Comparison of ENCODE assay signal across 8 cellular contexts in genomic region chr9:130239741-130240241, GRCh38. TPM values are rescaled to one million over a fixed set of nuclear protein-coding genes. Genes with fewer than 3 reads are reported as not detected.
DNase-seq lines count a peak whose midpoint lies in the region; ATAC-seq and TF ChIP-seq lines count a peak whose summit lies in the region.

No MANE protein-coding gene starts in this region.

- intact Hi-C loops in mucosa of descending colon (cut with DNase I, micrococcal nuclease): loop anchor here (5.0 kb wide), 1 partner anchor 132 kb away; no protein-coding TSS in a partner anchor
- intact Hi-C loops in heart right ventricle (cut with DNase I): loop anchor here in 9 of 10 donors (5.0 to 10.0 kb wide), 5 partner anchors 103 to 357 kb away; no protein-coding TSS in a partner anchor

- H3K9me3 ChIP-seq in mucosa of descending colon: no peaks in the 10 kb centered on the region
- H3K9me3 ChIP-seq in heart right ventricle: no peaks in the 10 kb centered on the region

- H3K4me3 ChIP-seq in mucosa of descending colon (no peak overlapping the region), heart right ventricle (no peak overlapping the region)

- H3K4me1 Mint-ChIP-seq in progenitor cell of endocrine pancreas (ENCODE audit: low read depth): peaks cover 5% of the 10 kb centered on the region

- no peak overlapping the region for H3K27ac Mint-ChIP-seq in progenitor cell of endocrine pancreas

- ATAC-seq in GM18505 (IDR thresholded peaks at IDR 0.05; ENCODE audit: unreplicated experiment): peak; percentile 49
- peak; percentile 61 for ATAC-seq in HG02759 (IDR thresholded peaks at IDR 0.05; ENCODE audit: unreplicated experiment)
- peak; percentile 3 for ATAC-seq in mucosa of descending colon
- no peak for ATAC-seq in heart right ventricle

- H3K27ac ChIP-seq in heart right ventricle: no peak overlapping the region

- H3K36me3 Mint-ChIP-seq in progenitor cell of endocrine pancreas (ENCODE audit: insufficient read depth): no peaks in the 10 kb centered on the region

- H3K27me3 ChIP-seq in heart right ventricle: no peaks in the 10 kb centered on the region

- no peak overlapping the region for H3K4me3 Mint-ChIP-seq in progenitor cell of endocrine pancreas (ENCODE audit: low read depth)

- TF ChIP-seq POLR2A in GM18505 (IDR thresholded peaks at IDR 0.05; ENCODE audit: borderline replicate concordance, extremely low read depth, insufficient read depth, insufficient read length): no peak

- TF ChIP-seq CTCF in mucosa of descending colon (IDR thresholded peaks at IDR 0.05): no peak
- TF ChIP-seq CTCF in progenitor cell of endocrine pancreas (IDR thresholded peaks at IDR 0.05; ENCODE audit: unreplicated experiment): no peak
- TF ChIP-seq CTCF in heart right ventricle (IDR thresholded peaks at IDR 0.05): no peak

- no peaks in the 10 kb centered on the region for H3K4me1 ChIP-seq in mucosa of descending colon (ENCODE audit: low read depth)
- peaks cover 0 to 22% (median 5%) of the 10 kb centered on the region in 9 donors for H3K4me1 ChIP-seq in heart right ventricle

- DNase-seq in activated CD4-positive, CD25-positive, alpha-beta regulatory T cell treated with anti-CD3 and anti-CD28 coated beads, Interleukin-2, amount 50 U/mL, for 72 hours: peak; percentile 58
- DNase-seq in mucosa of descending colon: peak in 1 of 3 donors; percentile 49
- DNase-seq in NCI-H748 treated with DMSO at 0.1 percent for 48 hours (lab: John Stamatoyannopoulos, UW): no peak
- DNase-seq in progenitor cell of endocrine pancreas (ENCODE audit: low spot score, unreplicated experiment): no peak
- DNase-seq in effector CD8-positive, alpha-beta T cell (lab: John Stamatoyannopoulos, UW): no peak
- DNase-seq in heart right ventricle: no peak

- 63 to 70% methylated on average over 9 of the region's 9 CpGs for WGBS in heart right ventricle, 2 donors

- H3K9me3 Mint-ChIP-seq in progenitor cell of endocrine pancreas (ENCODE audit: low read depth): no peaks in the 10 kb centered on the region

- H3K36me3 ChIP-seq in mucosa of descending colon (ENCODE audit: low read depth) (no peaks in the 10 kb centered on the region), heart right ventricle (no peaks in the 10 kb centered on the region)

- no peaks in the 10 kb centered on the region for H3K27me3 Mint-ChIP-seq in progenitor cell of endocrine pancreas

RNA-seq across cellular contexts. Expression of gene HMCN2, which starts 25.8 kb away (rescaled TPM):
- total RNA-seq in mucosa of descending colon (10 to 100 TPM; 28.1 to 40.5 (median 33.2) TPM), progenitor cell of endocrine pancreas (0.26 and 0.31 TPM in 2 replicates), heart right ventricle (1 to 10 TPM; 2.6 to 6.1 (median 4.9) TPM)
- 10 to 100 TPM in 1 of 2 donors, 1 to 10 TPM in 1; 6.2 to 10.2 TPM for polyA plus RNA-seq in heart right ventricle

Comparison
In these comparisons a context has a peak if more than half of its experiments do, and no peak if none do; other contexts are left out.
1. ATAC-seq: peak in GM18505 (single experiment), HG02759 (single experiment) and mucosa of descending colon (single experiment); none in heart right ventricle (0 of 8).
2. RNA of gene HMCN2, which starts 25.8 kb away (total RNA-seq): 28.1 to 40.5 TPM in mucosa of descending colon; 2.6 to 6.1 TPM in heart right ventricle and 0.26 to 0.31 TPM in progenitor cell of endocrine pancreas; every median in the first group is over 4 times any median in the second.